ENCODE assay signal across 8 cellular contexts in genomic region chrX:101417981-101418841, GRCh38. TPM values are rescaled to one million over a fixed set of nuclear protein-coding genes. Genes with fewer than 3 reads are reported as not detected.
DNase-seq lines count a peak whose midpoint lies in the region; ATAC-seq and TF ChIP-seq lines count a peak whose summit lies in the region.

No MANE protein-coding gene starts in this region.

- DNase-seq in GM06990 (ENCODE audit: extremely low read depth, insufficient read length) (peak; percentile 50), NCI-H2227 treated with DMSO at 0.1 percent for 48 hours (lab: John Stamatoyannopoulos, UW) (peak; percentile 69), glomerular visceral epithelial cell (ENCODE audit: extremely low spot score) (peak; percentile 31), occipital lobe (lab: John Stamatoyannopoulos, UW) (peak; percentile 55), foreskin melanocyte (no peak), NCI-H526 treated with DMSO at 0.1 percent for 48 hours (lab: John Stamatoyannopoulos, UW) (no peak)
- peak; percentile 23 to 69 for DNase-seq in activated naive CD4-positive, alpha-beta T cell treated with anti-CD3 and anti-CD28 coated beads, Interleukin-2, amount 50 U/mL, for 72 hours (ENCODE audit: low spot score in 2 of 2)

- peak overlapping the region; percentile 72 for H3K27ac ChIP-seq in HEK293 (ENCODE audit: extremely low read depth, low read depth, low read length)

- H3K9me3 ChIP-seq in HEK293 (ENCODE audit: control insufficient read depth, insufficient read depth, low read depth, low read length), result no peaks in the 10 kb centered on the region

- TF ChIP-seq CTCF in GM06990 (IDR thresholded peaks at IDR 0.05; ENCODE audit: insufficient read depth, low read length, poor library complexity, severe bottlenecking) (no peak), HEK293 (tag by site-specific recombination; IDR thresholded peaks at IDR 0.05) (no peak)

- H3K4me3 ChIP-seq in GM06990 (replicated peaks; ENCODE audit: low read depth, low read length), result peak overlapping the region; percentile 58
- peak overlapping the region; percentile 51 for H3K4me3 ChIP-seq in HEK293 (ENCODE audit: low read depth, low read length)

- CTCF ChIA-PET in HEK293 (lab: Yijun Ruan, JAX), result interaction anchor here (0.5 to 5.0 kb wide), 6 partner anchors 9 to 386 kb away, joined by 3 to 28 read pairs (median 4); no protein-coding TSS in a partner anchor

- POLR2A ChIA-PET in HEK293 (lab: Yijun Ruan, JAX), result interaction anchor here (0.6 to 1.4 kb wide), 5 partner anchors 11 to 28 kb away, joined by 3 to 5 read pairs (median 4); partner anchors contain the start of genes GLA, HNRNPH2 and RPL36A

- ATAC-seq in activated naive CD4-positive, alpha-beta T cell treated with anti-CD3 and anti-CD28 coated beads, Interleukin-2, amount 50 U/mL, for 72 hours, result peak; percentile 50 to 78

- 0 out of 2 replicates have a peak, but pooled peaks cover 2% of the 10 kb centered on the region for H3K4me1 ChIP-seq in HEK293 (ENCODE audit: control insufficient read depth, insufficient read depth, low read length)

- no peaks in the 10 kb centered on the region for H3K27me3 ChIP-seq in GM06990 (replicated peaks; ENCODE audit: control insufficient read depth, insufficient read depth, low read length)

- no peaks in the 10 kb centered on the region for H3K9me3 Mint-ChIP-seq in activated naive CD4-positive, alpha-beta T cell treated with anti-CD3 and anti-CD28 coated beads, Interleukin-2, amount 50 U/mL, for 72 hours

- H3K36me3 ChIP-seq in GM06990 (ENCODE audit: control insufficient read depth, insufficient read depth, low read length) (no peaks in the 10 kb centered on the region), HEK293 (ENCODE audit: control insufficient read depth in 2 of 2, insufficient read depth in 1 of 2, low read length in 2 of 2) (peaks cover 0 to 9% of the 10 kb centered on the region in 2 experiments; a peak in 2 of 3 replicates)

- peak overlapping the region; percentile 97 to 98 for H3K27ac Mint-ChIP-seq in activated naive CD4-positive, alpha-beta T cell treated with anti-CD3 and anti-CD28 coated beads, Interleukin-2, amount 50 U/mL, for 72 hours

- H3K36me3 Mint-ChIP-seq in activated naive CD4-positive, alpha-beta T cell treated with anti-CD3 and anti-CD28 coated beads, Interleukin-2, amount 50 U/mL, for 72 hours, result peaks cover 0 to under 1% of the 10 kb centered on the region in 2 donors

TF ChIP-seq in HEK293, 187 proteins besides CTCF, POLR2A, EP300 and RAD21 (continues in another document):
- TF ChIP-seq ZNF768 (tag by site-specific recombination; IDR thresholded peaks at IDR 0.05), result no peak
- TF ChIP-seq, protein P1, sequence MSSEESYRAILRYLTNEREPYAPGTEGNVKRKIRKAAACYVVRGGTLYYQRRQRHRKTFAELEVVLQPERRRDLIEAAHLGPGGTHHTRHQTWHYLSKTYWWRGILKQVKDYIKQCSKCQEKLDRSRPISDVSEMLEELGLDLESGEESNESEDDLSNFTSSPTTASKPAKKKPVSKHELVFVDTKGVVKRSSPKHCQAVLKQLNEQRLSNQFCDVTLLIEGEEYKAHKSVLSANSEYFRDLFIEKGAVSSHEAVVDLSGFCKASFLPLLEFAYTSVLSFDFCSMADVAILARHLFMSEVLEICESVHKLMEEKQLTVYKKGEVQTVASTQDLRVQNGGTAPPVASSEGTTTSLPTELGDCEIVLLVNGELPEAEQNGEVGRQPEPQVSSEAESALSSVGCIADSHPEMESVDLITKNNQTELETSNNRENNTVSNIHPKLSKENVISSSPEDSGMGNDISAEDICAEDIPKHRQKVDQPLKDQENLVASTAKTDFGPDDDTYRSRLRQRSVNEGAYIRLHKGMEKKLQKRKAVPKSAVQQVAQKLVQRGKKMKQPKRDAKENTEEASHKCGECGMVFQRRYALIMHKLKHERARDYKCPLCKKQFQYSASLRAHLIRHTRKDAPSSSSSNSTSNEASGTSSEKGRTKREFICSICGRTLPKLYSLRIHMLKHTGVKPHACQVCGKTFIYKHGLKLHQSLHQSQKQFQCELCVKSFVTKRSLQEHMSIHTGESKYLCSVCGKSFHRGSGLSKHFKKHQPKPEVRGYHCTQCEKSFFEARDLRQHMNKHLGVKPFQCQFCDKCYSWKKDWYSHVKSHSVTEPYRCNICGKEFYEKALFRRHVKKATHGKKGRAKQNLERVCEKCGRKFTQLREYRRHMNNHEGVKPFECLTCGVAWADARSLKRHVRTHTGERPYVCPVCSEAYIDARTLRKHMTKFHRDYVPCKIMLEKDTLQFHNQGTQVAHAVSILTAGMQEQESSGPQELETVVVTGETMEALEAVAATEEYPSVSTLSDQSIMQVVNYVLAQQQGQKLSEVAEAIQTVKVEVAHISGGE (tag by site-specific recombination; conservative IDR thresholded peaks at IDR 0.05; ENCODE audit: low read depth), result peak; percentile 61; the same call in 1 of the 2 replicates
- TF ChIP-seq, protein P2, sequence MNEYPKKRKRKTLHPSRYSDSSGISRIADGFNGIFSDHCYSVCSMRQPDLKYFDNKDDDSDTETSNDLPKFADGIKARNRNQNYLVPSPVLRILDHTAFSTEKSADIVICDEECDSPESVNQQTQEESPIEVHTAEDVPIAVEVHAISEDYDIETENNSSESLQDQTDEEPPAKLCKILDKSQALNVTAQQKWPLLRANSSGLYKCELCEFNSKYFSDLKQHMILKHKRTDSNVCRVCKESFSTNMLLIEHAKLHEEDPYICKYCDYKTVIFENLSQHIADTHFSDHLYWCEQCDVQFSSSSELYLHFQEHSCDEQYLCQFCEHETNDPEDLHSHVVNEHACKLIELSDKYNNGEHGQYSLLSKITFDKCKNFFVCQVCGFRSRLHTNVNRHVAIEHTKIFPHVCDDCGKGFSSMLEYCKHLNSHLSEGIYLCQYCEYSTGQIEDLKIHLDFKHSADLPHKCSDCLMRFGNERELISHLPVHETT (tag by site-specific recombination; IDR thresholded peaks at IDR 0.05), result no peak
- 0 out of 2 replicates have a peak, but pooled peaks have one; percentile 31 for TF ChIP-seq GLIS2 (tag by site-specific recombination; IDR thresholded peaks at IDR 0.05)
- no peak for TF ChIP-seq ZBTB6 (tag by site-specific recombination; IDR thresholded peaks at IDR 0.05)
- TF ChIP-seq, protein P3, sequence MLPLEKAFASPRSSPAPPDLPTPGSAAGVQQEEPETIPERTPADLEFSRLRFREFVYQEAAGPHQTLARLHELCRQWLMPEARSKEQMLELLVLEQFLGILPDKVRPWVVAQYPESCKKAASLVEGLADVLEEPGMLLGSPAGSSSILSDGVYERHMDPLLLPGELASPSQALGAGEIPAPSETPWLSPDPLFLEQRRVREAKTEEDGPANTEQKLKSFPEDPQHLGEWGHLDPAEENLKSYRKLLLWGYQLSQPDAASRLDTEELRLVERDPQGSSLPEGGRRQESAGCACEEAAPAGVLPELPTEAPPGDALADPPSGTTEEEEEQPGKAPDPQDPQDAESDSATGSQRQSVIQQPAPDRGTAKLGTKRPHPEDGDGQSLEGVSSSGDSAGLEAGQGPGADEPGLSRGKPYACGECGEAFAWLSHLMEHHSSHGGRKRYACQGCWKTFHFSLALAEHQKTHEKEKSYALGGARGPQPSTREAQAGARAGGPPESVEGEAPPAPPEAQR (tag by site-specific recombination; IDR thresholded peaks at IDR 0.05), result no peak
- TF ChIP-seq MYNN (tag by site-specific recombination; IDR thresholded peaks at IDR 0.05; ENCODE audit: borderline replicate concordance), result no peak
- TF ChIP-seq ZNF626 (tag by site-specific recombination; IDR thresholded peaks at IDR 0.05), result no peak
- TF ChIP-seq, protein P4, sequence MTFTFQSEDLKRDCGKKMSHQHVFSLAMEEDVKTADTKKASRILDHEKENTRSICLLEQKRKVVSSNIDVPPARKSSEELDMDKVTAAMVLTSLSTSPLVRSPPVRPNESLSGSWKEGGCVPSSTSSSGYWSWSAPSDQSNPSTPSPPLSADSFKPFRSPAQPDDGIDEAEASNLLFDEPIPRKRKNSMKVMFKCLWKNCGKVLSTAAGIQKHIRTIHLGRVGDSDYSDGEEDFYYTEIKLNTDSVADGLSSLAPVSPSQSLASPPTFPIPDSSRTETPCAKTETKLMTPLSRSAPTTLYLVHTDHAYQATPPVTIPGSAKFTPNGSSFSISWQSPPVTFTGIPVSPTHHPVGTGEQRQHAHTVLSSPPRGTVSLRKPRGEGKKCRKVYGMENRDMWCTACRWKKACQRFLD (tag by site-specific recombination; IDR thresholded peaks at IDR 0.05), result no peak
- peak; percentile 52 for TF ChIP-seq ZBTB8A (tag by site-specific recombination; IDR thresholded peaks at IDR 0.05)

RNA-seq across cellular contexts. Expression of gene HNRNPH2, which starts 10.2 kb away (rescaled TPM):
- total RNA-seq in activated naive CD4-positive, alpha-beta T cell treated with anti-CD3 and anti-CD28 coated beads, Interleukin-2, amount 50 U/mL, for 72 hours, result 10 to 100 TPM; 27.8 to 30.9 TPM
- 92.5 TPM for total RNA-seq in occipital lobe

RNA-seq across cellular contexts. Expression of gene GLA, which starts 10.5 kb away (rescaled TPM):
- 10 to 100 TPM; 63.8 to 98.2 TPM for total RNA-seq in activated naive CD4-positive, alpha-beta T cell treated with anti-CD3 and anti-CD28 coated beads, Interleukin-2, amount 50 U/mL, for 72 hours
- 20.7 TPM for total RNA-seq in occipital lobe

RNA-seq across cellular contexts. Expression of gene RPL36A, which starts 27.4 kb away (rescaled TPM):
- total RNA-seq in activated naive CD4-positive, alpha-beta T cell treated with anti-CD3 and anti-CD28 coated beads, Interleukin-2, amount 50 U/mL, for 72 hours, result 100 to 1,000 TPM; 236 to 271 TPM
- total RNA-seq in occipital lobe, result 287 TPM

RNA-seq across cellular contexts. Expression of gene BTK, which starts 32.2 kb away (rescaled TPM):
- under 1 TPM; 0.19 to 0.41 TPM for total RNA-seq in activated naive CD4-positive, alpha-beta T cell treated with anti-CD3 and anti-CD28 coated beads, Interleukin-2, amount 50 U/mL, for 72 hours
- total RNA-seq in occipital lobe, result 0.94 TPM

Comparison
In these comparisons a context has a peak if more than half of its experiments do, and no peak if none do; other contexts are left out.
1. DNase-seq: peak in GM06990 (single experiment), NCI-H2227 treated with DMSO at 0.1 percent for 48 hours (single experiment), activated naive CD4-positive, alpha-beta T cell treated with anti-CD3 and anti-CD28 coated beads, Interleukin-2, amount 50 U/mL, for 72 hours (2 of 2), glomerular visceral epithelial cell (single experiment) and occipital lobe (single experiment); none in foreskin melanocyte (single experiment) and NCI-H526 treated with DMSO at 0.1 percent for 48 hours (single experiment).